Comparison of ENCODE assay signal across 8 cellular contexts in genomic region chr4:10106421-10107039, GRCh38. TPM values are rescaled to one million over a fixed set of nuclear protein-coding genes. Genes with fewer than 3 reads are reported as not detected.
A peak's percentile ranks its signal among the peaks of the same experiment; 100 is the strongest.
DNase-seq lines count a peak whose midpoint lies in the region; ATAC-seq and TF ChIP-seq lines count a peak whose summit lies in the region.

No MANE protein-coding gene starts in this region.

- TF ChIP-seq CTCF in RWPE1 (conservative IDR thresholded peaks at IDR 0.05; ENCODE audit: low read depth) (no peak), vagina (IDR thresholded peaks at IDR 0.05) (no peak)

- H3K4me1 ChIP-seq in vagina: peaks cover 100% of the 10 kb centered on the region

- H3K9me3 ChIP-seq in vagina: no peaks in the 10 kb centered on the region

- H3K27me3 ChIP-seq in vagina: no peaks in the 10 kb centered on the region

- H3K36me3 ChIP-seq in vagina: peaks cover 0 to 8% of the 10 kb centered on the region in 2 donors

- H3K27me3 Mint-ChIP-seq in activated naive CD4-positive, alpha-beta T cell treated with anti-CD3 and anti-CD28 coated beads for 36 hours (ENCODE audit: low read depth): no peaks in the 10 kb centered on the region

- H3K27ac ChIP-seq in RWPE1: peak overlapping the region; percentile 95
- H3K27ac ChIP-seq in vagina: peak overlapping the region; percentile 89

- H3K9me3 Mint-ChIP-seq in activated naive CD4-positive, alpha-beta T cell treated with anti-CD3 and anti-CD28 coated beads for 36 hours: no peaks in the 10 kb centered on the region

- peak overlapping the region; percentile 52 for H3K4me3 Mint-ChIP-seq in activated naive CD4-positive, alpha-beta T cell treated with anti-CD3 and anti-CD28 coated beads for 36 hours

- peaks cover 62% of the 10 kb centered on the region for H3K36me3 Mint-ChIP-seq in activated naive CD4-positive, alpha-beta T cell treated with anti-CD3 and anti-CD28 coated beads for 36 hours (ENCODE audit: low read depth)

- ATAC-seq in GM18868 (IDR thresholded peaks at IDR 0.05; ENCODE audit: unreplicated experiment): peak; percentile 75
- no peak for ATAC-seq in GM21381 (IDR thresholded peaks at IDR 0.05; ENCODE audit: unreplicated experiment)
- ATAC-seq in GM21737 (IDR thresholded peaks at IDR 0.05; ENCODE audit: unreplicated experiment): no peak

- CTCF ChIA-PET in RWPE1 (lab: Yijun Ruan, JAX): no interaction called here
- CTCF ChIA-PET in activated naive CD4-positive, alpha-beta T cell treated with anti-CD3 and anti-CD28 coated beads for 36 hours (lab: Charles Lee): interaction anchor here (0.9 to 3.1 kb wide), 7 partner anchors 11 to 431 kb away, joined by 3 to 13 read pairs (median 5); no protein-coding TSS in a partner anchor

- peaks cover 100% of the 10 kb centered on the region for H3K4me1 Mint-ChIP-seq in activated naive CD4-positive, alpha-beta T cell treated with anti-CD3 and anti-CD28 coated beads for 36 hours (ENCODE audit: low read depth)

- POLR2A ChIA-PET in RWPE1 (lab: Yijun Ruan, JAX; ENCODE audit: low non-redundant PET): interaction anchor here (1.2 kb wide), 1 partner anchor 10 kb away, joined by 3 read pairs; the partner anchor contains the start of gene WDR1

- H3K4me3 ChIP-seq in vagina: peak overlapping the region in 1 of 2 donors; percentile 38

- no peak for TF ChIP-seq POLR2A in vagina (IDR thresholded peaks at IDR 0.05)

- peak overlapping the region; percentile 90 for H3K27ac Mint-ChIP-seq in activated naive CD4-positive, alpha-beta T cell treated with anti-CD3 and anti-CD28 coated beads for 36 hours

- intact Hi-C loops in activated naive CD4-positive, alpha-beta T cell treated with anti-CD3 and anti-CD28 coated beads for 36 hours (cut with micrococcal nuclease): loop anchor here (1.0 to 10.0 kb wide), 5 partner anchors 10 to 502 kb away; partner anchors contain the start of gene WDR1
- intact Hi-C loops in vagina (cut with DNase I): no loop called here

- DNase-seq in RWPE1 (ENCODE audit: low spot score): peak; percentile 94
- DNase-seq in activated naive CD4-positive, alpha-beta T cell treated with anti-CD3 and anti-CD28 coated beads for 36 hours: peak; percentile 92
- DNase-seq in glomerular visceral epithelial cell (ENCODE audit: extremely low spot score): peak; percentile 93
- DNase-seq in retina: peak; percentile 55
- DNase-seq in vagina (ENCODE audit: extremely low spot score in 2 of 2): peak in 1 of 2 donors; percentile 96

RNA-seq across cellular contexts. Expression of gene WDR1, which starts 10.1 kb away (rescaled TPM):
- 100 to 1,000 TPM; 271 to 295 TPM for total RNA-seq in activated naive CD4-positive, alpha-beta T cell treated with anti-CD3 and anti-CD28 coated beads for 36 hours
- 159 TPM for total RNA-seq in vagina
